Comparison of ENCODE assay signal across 7 cellular contexts in genomic region chr1:161624610-161625009, GRCh38. TPM values are rescaled to one million over a fixed set of nuclear protein-coding genes. Genes with fewer than 3 reads are reported as not detected.
"Had no signal": no experiment of that assay in that cellular context is flagged by ENCODE, and none has a peak within 500 bp of the region (broad histone marks: within the 10 kb centered on the region; RNA-seq: fewer than 3 reads in every experiment).

No MANE protein-coding gene starts in this region.

RNA-seq across cellular contexts. Expression of gene FCGR3B, which starts 6.4 kb away (rescaled TPM):
- total RNA-seq: LHCN-M2, MCF 10A, NCI-H460, OCI-LY7, PC-9, RPMI7951, SJCRH30 had no signal

RNA-seq across cellular contexts. Expression of gene FCGR2B, which starts 38.3 kb away (rescaled TPM):
- total RNA-seq: LHCN-M2, MCF 10A, NCI-H460, PC-9, SJCRH30 had no signal
